ENCODE assay signal across 8 cellular contexts in genomic region chr17:48429638-48430586, GRCh38. TPM values are rescaled to one million over a fixed set of nuclear protein-coding genes. Genes with fewer than 3 reads are reported as not detected.
DNase-seq lines count a peak whose midpoint lies in the region; ATAC-seq and TF ChIP-seq lines count a peak whose summit lies in the region.

SKAP1 (minus strand) TSS chr17:48430214.

- no peak for TF ChIP-seq EP300 in upper lobe of left lung (IDR thresholded peaks at IDR 0.05)

- H3K27me3 ChIP-seq in mononuclear cell (ENCODE audit: insufficient read depth, low read length): peaks cover 36% of the 10 kb centered on the region
- peaks cover 0 to 16% (median 7%) of the 10 kb centered on the region in 4 donors for H3K27me3 ChIP-seq in upper lobe of left lung

- 23 to 35% methylated on average over 46 to 55 of the region's 65 CpGs for WGBS in upper lobe of left lung, 2 donors

- H3K4me3 Mint-ChIP-seq in activated naive CD4-positive, alpha-beta T cell treated with anti-CD3 and anti-CD28 coated beads for 36 hours: peak within 1 kb of the TSS; percentile 95

- H3K4me3 ChIP-seq in mononuclear cell (ENCODE audit: low read length): peak within 1 kb of the TSS; percentile 64
- peak within 1 kb of the TSS in 3 of 4 donors; percentile 31 to 46 (median 38) for H3K4me3 ChIP-seq in upper lobe of left lung

- H3K4me1 Mint-ChIP-seq in activated naive CD4-positive, alpha-beta T cell treated with anti-CD3 and anti-CD28 coated beads for 36 hours (ENCODE audit: low read depth): peaks cover 65% of the 10 kb centered on the region

- no peaks in the 10 kb centered on the region for H3K9me3 Mint-ChIP-seq in activated naive CD4-positive, alpha-beta T cell treated with anti-CD3 and anti-CD28 coated beads for 36 hours

- DNase-seq in NCI-H69 (lab: John Stamatoyannopoulos, UW): peak; percentile 42
- DNase-seq in activated naive CD4-positive, alpha-beta T cell treated with anti-CD3 and anti-CD28 coated beads for 36 hours: peak; percentile 60
- DNase-seq in upper lobe of left lung: peak in 1 of 2 donors; percentile 90
- no peak for DNase-seq in 8988T
- DNase-seq in NCI-H2196 treated with DMSO at 0.1 percent for 48 hours (lab: John Stamatoyannopoulos, UW; ENCODE audit: unreplicated experiment): no peak

- no peaks in the 10 kb centered on the region for H3K36me3 ChIP-seq in upper lobe of left lung

- H3K27ac Mint-ChIP-seq in activated naive CD4-positive, alpha-beta T cell treated with anti-CD3 and anti-CD28 coated beads for 36 hours: peak within 1 kb of the TSS; percentile 96

- peaks cover 13% of the 10 kb centered on the region for H3K36me3 Mint-ChIP-seq in activated naive CD4-positive, alpha-beta T cell treated with anti-CD3 and anti-CD28 coated beads for 36 hours (ENCODE audit: low read depth)

- H3K9me3 ChIP-seq in mononuclear cell (ENCODE audit: low read depth, low read length): no peaks in the 10 kb centered on the region
- H3K9me3 ChIP-seq in upper lobe of left lung: no peaks in the 10 kb centered on the region

- CTCF ChIA-PET in activated naive CD4-positive, alpha-beta T cell treated with anti-CD3 and anti-CD28 coated beads for 36 hours (lab: Charles Lee): no interaction called here

- no peak for TF ChIP-seq CTCF in upper lobe of left lung (IDR thresholded peaks at IDR 0.05)

- intact Hi-C loops in activated naive CD4-positive, alpha-beta T cell treated with anti-CD3 and anti-CD28 coated beads for 36 hours (cut with micrococcal nuclease): loop anchor here (1.0 to 10.0 kb wide), 3 partner anchors 11 to 765 kb away; no protein-coding TSS in a partner anchor

- peak in 1 of 4 donors; percentile 54 for TF ChIP-seq POLR2A in upper lobe of left lung (IDR thresholded peaks at IDR 0.05)

- H3K27me3 Mint-ChIP-seq in activated naive CD4-positive, alpha-beta T cell treated with anti-CD3 and anti-CD28 coated beads for 36 hours (ENCODE audit: low read depth): no peaks in the 10 kb centered on the region

- peaks cover 36% of the 10 kb centered on the region for H3K4me1 ChIP-seq in mononuclear cell (ENCODE audit: insufficient read depth, low read length)
- H3K4me1 ChIP-seq in upper lobe of left lung: peaks cover 0 to 7% (median 4%) of the 10 kb centered on the region in 4 donors

- peak within 1 kb of the TSS in 3 of 4 donors; percentile 51 to 74 (median 67) for H3K27ac ChIP-seq in upper lobe of left lung

- peak; percentile 67 for ATAC-seq in GM19351 (IDR thresholded peaks at IDR 0.05; ENCODE audit: unreplicated experiment)
- peak in 1 of 2 donors; percentile 43 for ATAC-seq in upper lobe of left lung (ENCODE audit: low FRiP score in 2 of 2)
- ATAC-seq in GM19035 (IDR thresholded peaks at IDR 0.05; ENCODE audit: unreplicated experiment): no peak

RNA-seq across cellular contexts. Expression of gene SKAP1, which starts in this region (rescaled TPM):
- total RNA-seq in activated naive CD4-positive, alpha-beta T cell treated with anti-CD3 and anti-CD28 coated beads for 36 hours: 10 to 100 TPM; 60.3 to 60.5 TPM
- total RNA-seq in mononuclear cell (40.1 TPM), upper lobe of left lung (1 to 10 TPM; 1.9 to 5.3 (median 3.9) TPM)

Comparison
In these comparisons a context has a peak if more than half of its experiments do, and no peak if none do; other contexts are left out.
1. DNase-seq: peak in NCI-H69 (single experiment) and activated naive CD4-positive, alpha-beta T cell treated with anti-CD3 and anti-CD28 coated beads for 36 hours (single experiment); none in 8988T (single experiment) and NCI-H2196 treated with DMSO at 0.1 percent for 48 hours (single experiment).